In the genomic region with DNA sequence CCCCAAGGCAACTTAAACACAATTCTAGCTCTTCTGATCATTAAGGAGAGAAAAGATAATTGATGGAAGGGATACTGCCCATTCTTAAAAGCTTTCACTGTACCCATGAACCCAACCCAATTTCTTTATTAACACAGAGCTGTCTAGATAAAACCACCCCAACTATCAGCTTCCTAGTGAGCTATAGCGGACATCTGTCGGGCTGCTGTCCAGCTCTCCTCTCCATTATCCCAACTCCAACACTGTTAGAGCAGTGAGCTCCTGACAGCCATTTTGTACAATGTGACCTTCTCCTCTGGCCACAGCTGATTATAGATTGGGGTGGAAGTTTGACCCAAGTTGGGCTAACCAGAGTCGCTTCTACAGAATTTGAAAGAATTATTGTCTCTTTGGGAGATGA, we compare ENCODE assay signal across 18 cellular contexts.
DNase-seq lines count a peak whose midpoint lies in the region; ATAC-seq and TF ChIP-seq lines count a peak whose summit lies in the region.
"Had no signal": no experiment of that assay in that cellular context is flagged by ENCODE, and none has a peak within 500 bp of the region (broad histone marks: within the 10 kb centered on the region; RNA-seq: fewer than 3 reads in every experiment).

No MANE protein-coding gene starts in this region.

- no peak for DNase-seq in activated CD4-positive, alpha-beta T cell treated with anti-CD3 and anti-CD28 coated beads, Interleukin-2, amount 10 ng/mL, durations not matched to agents 7 days and 5 days
- DNase-seq in activated CD4-positive, alpha-beta T cell treated with anti-CD3 and anti-CD28 coated beads for 48 hours = no peak
- no peak for DNase-seq in stimulated activated naive CD8-positive, alpha-beta T cell treated with anti-CD3 and anti-CD28 coated beads, Interleukin-15, amount 100 ng/mL, for 72 hours
- no peak for DNase-seq in activated naive CD8-positive, alpha-beta T cell treated with anti-CD3 and anti-CD28 coated beads, Interleukin-2, amount 50 U/mL, for 24 hours
- DNase-seq in CD1c-positive myeloid dendritic cell (ENCODE audit: extremely low spot score) = no peak
- no peak for DNase-seq in upper lobe of right lung
- no peak for DNase-seq in NAMALWA (ENCODE audit: low spot score)
- DNase-seq: DND-41, HFFc6, KG1, MV-4-11, NCI-H1417 treated with DMSO at 0.1 percent for 48 hours, NCI-H187 treated with DMSO at 0.1 percent for 48 hours, NCI-H2227 treated with DMSO at 0.1 percent for 48 hours, NCI-H510A treated with DMSO at 0.1 percent for 48 hours, NCI-H774, Right ventricle myocardium superior had no signal

- no peaks in the 10 kb centered on the region for H3K27me3 Mint-ChIP-seq in activated CD4-positive, alpha-beta T cell treated with anti-CD3 and anti-CD28 coated beads, Interleukin-2, amount 10 ng/mL, durations not matched to agents 7 days and 5 days
- H3K27me3 Mint-ChIP-seq in stimulated activated naive CD8-positive, alpha-beta T cell treated with anti-CD3 and anti-CD28 coated beads, Interleukin-15, Interleukin-2, amounts not matched to agents 100 ng/mL and 50 ng/mL, for 24 hours = no peaks in the 10 kb centered on the region
- no peaks in the 10 kb centered on the region for H3K27me3 Mint-ChIP-seq in stimulated activated naive CD8-positive, alpha-beta T cell treated with anti-CD3 and anti-CD28 coated beads, Interleukin-15, amount 100 ng/mL, for 72 hours
- no peaks in the 10 kb centered on the region for H3K27me3 Mint-ChIP-seq in activated naive CD8-positive, alpha-beta T cell treated with anti-CD3 and anti-CD28 coated beads, Interleukin-2, amount 50 U/mL, for 24 hours

- peaks cover 85% of the 10 kb centered on the region for H3K4me1 Mint-ChIP-seq in activated CD4-positive, alpha-beta T cell treated with anti-CD3 and anti-CD28 coated beads, Interleukin-2, amount 10 ng/mL, durations not matched to agents 7 days and 5 days
- H3K4me1 Mint-ChIP-seq in stimulated activated naive CD8-positive, alpha-beta T cell treated with anti-CD3 and anti-CD28 coated beads, Interleukin-15, Interleukin-2, amounts not matched to agents 100 ng/mL and 50 ng/mL, for 24 hours (ENCODE audit: low read depth) = peaks cover 82% of the 10 kb centered on the region
- peaks cover 97% of the 10 kb centered on the region for H3K4me1 Mint-ChIP-seq in stimulated activated naive CD8-positive, alpha-beta T cell treated with anti-CD3 and anti-CD28 coated beads, Interleukin-15, amount 100 ng/mL, for 72 hours
- peaks cover 86% of the 10 kb centered on the region for H3K4me1 Mint-ChIP-seq in activated naive CD8-positive, alpha-beta T cell treated with anti-CD3 and anti-CD28 coated beads, Interleukin-2, amount 50 U/mL, for 24 hours

- CTCF ChIA-PET in activated CD4-positive, alpha-beta T cell treated with anti-CD3 and anti-CD28 coated beads, Interleukin-2, amount 10 ng/mL, durations not matched to agents 7 days and 5 days (lab: Charles Lee) = interaction anchor here (0.8 to 2.3 kb wide), 4 partner anchors 23 to 117 kb away, joined by 3 to 7 read pairs (median 4); no protein-coding TSS in a partner anchor

- no peak overlapping the region for H3K4me3 Mint-ChIP-seq in activated CD4-positive, alpha-beta T cell treated with anti-CD3 and anti-CD28 coated beads, Interleukin-2, amount 10 ng/mL, durations not matched to agents 7 days and 5 days
- no peak overlapping the region for H3K4me3 Mint-ChIP-seq in stimulated activated naive CD8-positive, alpha-beta T cell treated with anti-CD3 and anti-CD28 coated beads, Interleukin-15, Interleukin-2, amounts not matched to agents 100 ng/mL and 50 ng/mL, for 24 hours
- no peak overlapping the region for H3K4me3 Mint-ChIP-seq in stimulated activated naive CD8-positive, alpha-beta T cell treated with anti-CD3 and anti-CD28 coated beads, Interleukin-15, amount 100 ng/mL, for 72 hours
- H3K4me3 Mint-ChIP-seq in activated naive CD8-positive, alpha-beta T cell treated with anti-CD3 and anti-CD28 coated beads, Interleukin-2, amount 50 U/mL, for 24 hours = no peak overlapping the region
- H3K4me3 Mint-ChIP-seq: HFFc6 had no signal

- H3K27me3 ChIP-seq in upper lobe of right lung = no peaks in the 10 kb centered on the region

- H3K4me3 ChIP-seq in upper lobe of right lung = no peak overlapping the region

- TF ChIP-seq CTCF in upper lobe of right lung (IDR thresholded peaks at IDR 0.05) = no peak

- no peaks in the 10 kb centered on the region for H3K4me1 ChIP-seq in upper lobe of right lung

- no peaks in the 10 kb centered on the region for H3K9me3 Mint-ChIP-seq in activated CD4-positive, alpha-beta T cell treated with anti-CD3 and anti-CD28 coated beads, Interleukin-2, amount 10 ng/mL, durations not matched to agents 7 days and 5 days
- no peaks in the 10 kb centered on the region for H3K9me3 Mint-ChIP-seq in stimulated activated naive CD8-positive, alpha-beta T cell treated with anti-CD3 and anti-CD28 coated beads, Interleukin-15, Interleukin-2, amounts not matched to agents 100 ng/mL and 50 ng/mL, for 24 hours
- H3K9me3 Mint-ChIP-seq in stimulated activated naive CD8-positive, alpha-beta T cell treated with anti-CD3 and anti-CD28 coated beads, Interleukin-15, amount 100 ng/mL, for 72 hours = no peaks in the 10 kb centered on the region
- no peaks in the 10 kb centered on the region for H3K9me3 Mint-ChIP-seq in activated naive CD8-positive, alpha-beta T cell treated with anti-CD3 and anti-CD28 coated beads, Interleukin-2, amount 50 U/mL, for 24 hours
- H3K9me3 Mint-ChIP-seq: HFFc6 had no signal

- POLR2A ChIA-PET in activated CD4-positive, alpha-beta T cell treated with anti-CD3 and anti-CD28 coated beads, Interleukin-2, amount 10 ng/mL, durations not matched to agents 7 days and 5 days (lab: Charles Lee) = interaction anchor here (0.5 kb wide), 1 partner anchor 517 kb away, joined by 3 read pairs; no protein-coding TSS in a partner anchor

- H3K27ac Mint-ChIP-seq in activated CD4-positive, alpha-beta T cell treated with anti-CD3 and anti-CD28 coated beads, Interleukin-2, amount 10 ng/mL, durations not matched to agents 7 days and 5 days = peak overlapping the region; percentile 52
- peak overlapping the region; percentile 28 for H3K27ac Mint-ChIP-seq in stimulated activated naive CD8-positive, alpha-beta T cell treated with anti-CD3 and anti-CD28 coated beads, Interleukin-15, Interleukin-2, amounts not matched to agents 100 ng/mL and 50 ng/mL, for 24 hours
- no peak overlapping the region for H3K27ac Mint-ChIP-seq in stimulated activated naive CD8-positive, alpha-beta T cell treated with anti-CD3 and anti-CD28 coated beads, Interleukin-15, amount 100 ng/mL, for 72 hours
- peak overlapping the region; percentile 5 for H3K27ac Mint-ChIP-seq in activated naive CD8-positive, alpha-beta T cell treated with anti-CD3 and anti-CD28 coated beads, Interleukin-2, amount 50 U/mL, for 24 hours
- H3K27ac Mint-ChIP-seq: HFFc6 had no signal

- H3K27ac ChIP-seq in upper lobe of right lung = no peak overlapping the region

- peaks cover 79% of the 10 kb centered on the region for H3K36me3 Mint-ChIP-seq in activated CD4-positive, alpha-beta T cell treated with anti-CD3 and anti-CD28 coated beads, Interleukin-2, amount 10 ng/mL, durations not matched to agents 7 days and 5 days (ENCODE audit: low read depth)
- peaks cover 8% of the 10 kb centered on the region for H3K36me3 Mint-ChIP-seq in stimulated activated naive CD8-positive, alpha-beta T cell treated with anti-CD3 and anti-CD28 coated beads, Interleukin-15, Interleukin-2, amounts not matched to agents 100 ng/mL and 50 ng/mL, for 24 hours (ENCODE audit: low read depth)
- H3K36me3 Mint-ChIP-seq in activated naive CD8-positive, alpha-beta T cell treated with anti-CD3 and anti-CD28 coated beads, Interleukin-2, amount 50 U/mL, for 24 hours (ENCODE audit: low read depth) = peaks cover 26% of the 10 kb centered on the region

- no peak for ATAC-seq in stimulated activated naive CD8-positive, alpha-beta T cell treated with anti-CD3 and anti-CD28 coated beads, Interleukin-15, amount 100 ng/mL, for 72 hours
- no peak for ATAC-seq in activated naive CD8-positive, alpha-beta T cell treated with anti-CD3 and anti-CD28 coated beads, Interleukin-2, amount 50 U/mL, for 24 hours
- no peak for ATAC-seq in upper lobe of right lung

- no peaks in the 10 kb centered on the region for H3K36me3 ChIP-seq in upper lobe of right lung

- H3K9me3 ChIP-seq in upper lobe of right lung = no peaks in the 10 kb centered on the region

- intact Hi-C loops in upper lobe of right lung (cut with DNase I) = no loop called here

Comparison
In these comparisons a context has a peak if more than half of its experiments do, and no peak if none do; other contexts are left out.
1. H3K27ac Mint-ChIP-seq: peak in activated CD4-positive, alpha-beta T cell treated with anti-CD3 and anti-CD28 coated beads, Interleukin-2, amount 10 ng/mL, durations not matched to agents 7 days and 5 days (single experiment), stimulated activated naive CD8-positive, alpha-beta T cell treated with anti-CD3 and anti-CD28 coated beads, Interleukin-15, Interleukin-2, amounts not matched to agents 100 ng/mL and 50 ng/mL, for 24 hours (single experiment) and activated naive CD8-positive, alpha-beta T cell treated with anti-CD3 and anti-CD28 coated beads, Interleukin-2, amount 50 U/mL, for 24 hours (single experiment); none in stimulated activated naive CD8-positive, alpha-beta T cell treated with anti-CD3 and anti-CD28 coated beads, Interleukin-15, amount 100 ng/mL, for 72 hours (0 of 2).